In the genomic region with DNA sequence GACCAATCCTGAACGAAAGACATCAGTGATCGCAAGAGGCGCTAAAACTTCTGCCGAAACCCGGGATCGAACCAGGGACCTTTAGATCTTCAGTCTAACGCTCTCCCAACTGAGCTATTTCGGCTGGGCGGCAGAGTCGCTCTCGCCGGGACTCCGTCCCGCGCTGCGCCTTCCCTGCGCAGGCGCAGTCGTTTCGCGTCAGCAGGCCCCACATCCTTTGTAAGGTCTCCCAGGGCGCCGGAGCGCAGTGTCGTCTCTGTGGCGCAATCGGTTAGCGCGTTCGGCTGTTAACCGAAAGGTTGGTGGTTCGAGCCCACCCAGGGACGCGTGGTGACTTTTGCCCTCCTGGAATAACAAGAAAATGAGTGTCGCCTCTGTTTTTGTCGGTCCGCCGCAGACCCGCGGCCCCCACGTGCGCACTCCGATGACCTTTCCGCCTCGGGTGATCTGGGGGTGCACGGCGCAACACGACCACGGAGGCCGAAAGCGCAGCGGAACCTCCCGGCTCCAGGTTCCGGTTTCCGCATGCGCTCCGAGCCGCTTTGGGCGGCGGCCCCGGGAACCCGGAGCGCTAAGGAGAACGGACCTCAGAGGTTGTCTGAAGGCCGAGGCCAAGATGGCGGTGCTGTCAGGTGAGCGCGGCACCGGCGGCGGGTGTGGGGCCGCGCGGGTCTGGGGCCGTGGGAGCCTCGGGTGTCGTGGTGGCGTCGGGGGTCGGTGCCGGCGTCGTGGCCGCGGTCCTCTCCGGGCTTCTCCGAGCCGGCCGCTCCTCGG, we compare ENCODE assay signal across 8 cellular contexts. TPM values are rescaled to one million over a fixed set of nuclear protein-coding genes. Genes with fewer than 3 reads are reported as not detected.
A peak's percentile ranks its signal among the peaks of the same experiment; 100 is the strongest.
DNase-seq lines count a peak whose midpoint lies in the region; ATAC-seq and TF ChIP-seq lines count a peak whose summit lies in the region.

A gene (plus strand): TSS at position 597 of the 774 bp plus-strand sequence. CDS start 20 bp downstream, at position 617.

- H3K36me3 Mint-ChIP-seq in progenitor cell of endocrine pancreas (ENCODE audit: insufficient read depth): peaks cover 2% of the 10 kb centered on the region

- H3K4me1 ChIP-seq in heart right ventricle (peaks cover 13 to 56% (median 42%) of the 10 kb centered on the region in 9 donors), upper lobe of right lung (peaks cover 13% of the 10 kb centered on the region)

- H3K4me3 Mint-ChIP-seq in progenitor cell of endocrine pancreas (ENCODE audit: low read depth): peak within 1 kb of the TSS; percentile 82

- no peaks in the 10 kb centered on the region for H3K9me3 Mint-ChIP-seq in progenitor cell of endocrine pancreas (ENCODE audit: low read depth)

- H3K27ac ChIP-seq in adipose tissue (ENCODE audit: low read depth, low read length) (no peak within 1 kb of the TSS), heart right ventricle (peak within 1 kb of the TSS; percentile 64 to 99 (median 97)), upper lobe of right lung (peak within 1 kb of the TSS; percentile 84)

- H3K27me3 ChIP-seq in heart right ventricle (no peaks in the 10 kb centered on the region), upper lobe of right lung (no peaks in the 10 kb centered on the region)

- in situ Hi-C loops in GM13976 (cut with MboI; ENCODE audit: low sequenced_read_pairs, unreplicated experiment): no loop called here

- DNase-seq in GM13976 (ENCODE audit: low spot score) (peak; percentile 90), NCI-H146 treated with DMSO at 0.1 percent for 48 hours (lab: John Stamatoyannopoulos, UW; ENCODE audit: unreplicated experiment) (peak; percentile 38), T-helper 1 cell (peak; percentile 77 to 92 (median 86)), heart right ventricle (peak; percentile 88 to 90), progenitor cell of endocrine pancreas (ENCODE audit: low spot score, unreplicated experiment) (peak; percentile 95), upper lobe of right lung (peak; percentile 94)

- H3K36me3 ChIP-seq in heart right ventricle (peaks cover 0 to 24% (median 0%) of the 10 kb centered on the region in 9 donors), upper lobe of right lung (no peaks in the 10 kb centered on the region)

- H3K27ac Mint-ChIP-seq in progenitor cell of endocrine pancreas: peak within 1 kb of the TSS; percentile 100

- 0 to 1% (median 0%) methylated on average over 77 to 90 of the region's 90 CpGs for WGBS in adipose tissue, 3 donors
- 0 to 1% methylated on average over 90 of the region's 90 CpGs for WGBS in heart right ventricle, 2 donors

- H3K27me3 Mint-ChIP-seq in progenitor cell of endocrine pancreas: no peaks in the 10 kb centered on the region

- intact Hi-C loops in heart right ventricle (cut with DNase I): loop anchor here in 2 of 10 donors (1.0 to 5.0 kb wide), 3 partner anchors 23 to 106 kb away; a partner anchor contains a TSS
- intact Hi-C loops in upper lobe of right lung (cut with DNase I): no loop called here

- ATAC-seq in HG02870 (IDR thresholded peaks at IDR 0.05; ENCODE audit: unreplicated experiment) (peak; percentile 69), heart right ventricle (peak; percentile 85 to 93 (median 88)), upper lobe of right lung (peak; percentile 94)

- H3K4me3 ChIP-seq in heart right ventricle: peak within 1 kb of the TSS; percentile 76 to 100 (median 94)
- H3K4me3 ChIP-seq in upper lobe of right lung: peak within 1 kb of the TSS; percentile 94

- no peak for TF ChIP-seq CTCF in GM13976 (IDR thresholded peaks at IDR 0.05; ENCODE audit: borderline replicate concordance, control extremely low read depth, extremely low read depth, insufficient read depth, missing control alignments)
- peak in 3 of 9 donors; percentile 14 to 21 (median 18) for TF ChIP-seq CTCF in heart right ventricle (IDR thresholded peaks at IDR 0.05)
- TF ChIP-seq CTCF in progenitor cell of endocrine pancreas (IDR thresholded peaks at IDR 0.05; ENCODE audit: unreplicated experiment): no peak
- no peak for TF ChIP-seq CTCF in upper lobe of right lung (IDR thresholded peaks at IDR 0.05)

- H3K4me1 Mint-ChIP-seq in progenitor cell of endocrine pancreas (ENCODE audit: low read depth): peaks cover 8% of the 10 kb centered on the region

- no peaks in the 10 kb centered on the region for H3K9me3 ChIP-seq in heart right ventricle
- H3K9me3 ChIP-seq in upper lobe of right lung: no peaks in the 10 kb centered on the region

RNA-seq across cellular contexts. Expression of the gene that starts here (rescaled TPM):
- polyA plus RNA-seq in adipose tissue: 100 to 1,000 TPM in 2 of 3 donors, 10 to 100 TPM in 1; 97.5 to 211 (median 110) TPM
- total RNA-seq in heart right ventricle: 100 to 1,000 TPM; 248 to 446 (median 377) TPM
- 100 to 1,000 TPM; 307 to 498 TPM for polyA plus RNA-seq in heart right ventricle
- 56.8 and 62.4 TPM in 2 replicates for total RNA-seq in progenitor cell of endocrine pancreas
- 78.2 TPM for total RNA-seq in upper lobe of right lung

Comparison
In these comparisons a context has a peak if more than half of its experiments do, and no peak if none do; other contexts are left out.
1. DNase-seq: peak in every context shown above with its lines; median percentile 95 in progenitor cell of endocrine pancreas; 94 in upper lobe of right lung; 90 in GM13976; 89 in heart right ventricle; 86 in T-helper 1 cell; 38 in NCI-H146 treated with DMSO at 0.1 percent for 48 hours.